22 cellular contexts compared by ENCODE assay signal in genomic region chr18:69559604-69560003, GRCh38.
"Had no signal": no experiment of that assay in that cellular context is flagged by ENCODE, and none has a peak within 500 bp of the region (broad histone marks: within the 10 kb centered on the region; RNA-seq: fewer than 3 reads in every experiment).

No MANE protein-coding gene starts in this region.

- H3K9me3 ChIP-seq: lower lobe of right lung, pancreas had no signal

- H3K4me3 ChIP-seq: gastroesophageal sphincter, left ventricle myocardium inferior, lower lobe of right lung, pancreas had no signal

- H3K4me1 Mint-ChIP-seq: central memory CD8-positive, alpha-beta T cell; memory B cell; naive B cell had no signal

- H3K27me3 ChIP-seq: gastroesophageal sphincter, pancreas had no signal

- H3K27me3 Mint-ChIP-seq: memory B cell, naive B cell, progenitor cell of endocrine pancreas, type B pancreatic cell had no signal

- H3K36me3 Mint-ChIP-seq: memory B cell, naive B cell, type B pancreatic cell had no signal

- H3K4me1 ChIP-seq: gastroesophageal sphincter, left ventricle myocardium inferior, lower lobe of right lung, pancreas had no signal

- H3K36me3 ChIP-seq: gastroesophageal sphincter, left ventricle myocardium inferior, lower lobe of right lung, pancreas had no signal

- H3K27ac Mint-ChIP-seq: endodermal cell, memory B cell, progenitor cell of endocrine pancreas, type B pancreatic cell had no signal

- DNase-seq: endodermal cell; glutamatergic neuron; kidney; left cardiac atrium; left ventricle myocardium inferior; lower lobe of right lung; midbrain; naive B cell; occipital lobe; pancreas; right cardiac atrium; small intestine; stimulated activated CD4-positive, alpha-beta T cell treated with anti-CD3 and anti-CD28 coated beads, Interleukin-12 subunit alpha, Interleukin-12 subunit beta, amount 100 ng/mL, for 4 hours; stimulated activated naive CD4-positive, alpha-beta T cell treated with Interleukin-2 at 50 U/mL for 16 hours had no signal

- H3K9me3 Mint-ChIP-seq: central memory CD8-positive, alpha-beta T cell; memory B cell; neural crest cell; type B pancreatic cell had no signal

- H3K4me3 Mint-ChIP-seq: central memory CD8-positive, alpha-beta T cell; endodermal cell; memory B cell; naive B cell; neural crest cell; type B pancreatic cell had no signal

- FAIRE-seq: endothelial cell of umbilical vein, kidney, pancreas, small intestine, urothelium cell line had no signal

- H3K27ac ChIP-seq: gastroesophageal sphincter, left ventricle myocardium inferior, lower lobe of right lung, pancreas had no signal
